Comparison of ENCODE assay signal across 27 cellular contexts in genomic region chr16:4836727-4837126, GRCh38. TPM values are rescaled to one million over a fixed set of nuclear protein-coding genes. Genes with fewer than 3 reads are reported as not detected.
DNase-seq lines count a peak whose midpoint lies in the region; ATAC-seq and TF ChIP-seq lines count a peak whose summit lies in the region.
"Had no signal": no experiment of that assay in that cellular context is flagged by ENCODE, and none has a peak within 500 bp of the region (broad histone marks: within the 10 kb centered on the region; RNA-seq: fewer than 3 reads in every experiment).

No MANE protein-coding gene starts in this region.

- TF ChIP-seq CTCF in VCaP (conservative IDR thresholded peaks at IDR 0.05), result no peak

- H3K27ac Mint-ChIP-seq in central memory CD8-positive, alpha-beta T cell (ENCODE audit: low read depth), result peak overlapping the region; percentile 2
- peak overlapping the region; percentile 63 for H3K27ac Mint-ChIP-seq in stimulated activated effector memory CD8-positive, alpha-beta T cell treated with anti-CD3 and anti-CD28 coated beads, Interleukin-12 subunit alpha, Interleukin-12 subunit beta, amount 100 ng/mL, for 72 hours

- DNase-seq in Right ventricle myocardium superior (no peak), Right ventricle myocardium inferior (ENCODE audit: missing footprints) (no peak), posterior vena cava (ENCODE audit: low spot score) (no peak)
- DNase-seq in central memory CD8-positive, alpha-beta T cell (ENCODE audit: low spot score in 2 of 2), result no peak
- no peak for DNase-seq in stimulated activated effector memory CD8-positive, alpha-beta T cell treated with anti-CD3 and anti-CD28 coated beads, Interleukin-12 subunit alpha, Interleukin-12 subunit beta, amount 100 ng/mL, for 72 hours (ENCODE audit: low spot score in 2 of 2)
- DNase-seq: C1 segment of cervical spinal cord; CD4-positive, alpha-beta memory T cell; DMS 273 treated with DMSO at 0.1 percent for 48 hours; DMS79 treated with DMSO at 0.1 percent for 48 hours; GF-D8; HCEC 1CT; NCI-H1048; NCI-H1417; NCI-H1694; NCI-H2081; NCI-H2171; NCI-H226; NCI-H510A; NCI-H69; SIG-M5 had no signal

- no peak overlapping the region for H3K4me3 Mint-ChIP-seq in central memory CD8-positive, alpha-beta T cell
- no peak overlapping the region for H3K4me3 Mint-ChIP-seq in stimulated activated effector memory CD8-positive, alpha-beta T cell treated with anti-CD3 and anti-CD28 coated beads, Interleukin-12 subunit alpha, Interleukin-12 subunit beta, amount 100 ng/mL, for 72 hours

- ATAC-seq in Right ventricle myocardium superior (ENCODE audit: poor library complexity) (peak; percentile 17), Right ventricle myocardium inferior (no peak), HG03025 (IDR thresholded peaks at IDR 0.05; ENCODE audit: low FRiP score, unreplicated experiment) (no peak)
- ATAC-seq in central memory CD8-positive, alpha-beta T cell (replicated peaks; ENCODE audit: extremely low read depth, poor library complexity, severe bottlenecking), result no peak
- no peak for ATAC-seq in stimulated activated effector memory CD8-positive, alpha-beta T cell treated with anti-CD3 and anti-CD28 coated beads, Interleukin-12 subunit alpha, Interleukin-12 subunit beta, amount 100 ng/mL, for 72 hours
- ATAC-seq: A549 had no signal

- H3K9me3 Mint-ChIP-seq in central memory CD8-positive, alpha-beta T cell, result no peaks in the 10 kb centered on the region
- no peaks in the 10 kb centered on the region for H3K9me3 Mint-ChIP-seq in stimulated activated effector memory CD8-positive, alpha-beta T cell treated with anti-CD3 and anti-CD28 coated beads, Interleukin-12 subunit alpha, Interleukin-12 subunit beta, amount 100 ng/mL, for 72 hours
- H3K9me3 Mint-ChIP-seq: CD4-positive, alpha-beta memory T cell had no signal

- peak overlapping the region; percentile 22 for H3K27ac ChIP-seq in VCaP
- H3K27ac ChIP-seq: A549, RWPE1, SK-N-MC had no signal

- intact Hi-C loops in Right ventricle myocardium superior (cut with DNase I), result no loop called here
- intact Hi-C loops in Right ventricle myocardium inferior (cut with DNase I), result no loop called here
- intact Hi-C loops in posterior vena cava (cut with DNase I), result no loop called here

- no peaks in the 10 kb centered on the region for H3K27me3 Mint-ChIP-seq in central memory CD8-positive, alpha-beta T cell
- H3K27me3 Mint-ChIP-seq: CD4-positive, alpha-beta memory T cell had no signal

- peaks cover 9% of the 10 kb centered on the region for H3K4me1 Mint-ChIP-seq in central memory CD8-positive, alpha-beta T cell
- peaks cover 20% of the 10 kb centered on the region for H3K4me1 Mint-ChIP-seq in stimulated activated effector memory CD8-positive, alpha-beta T cell treated with anti-CD3 and anti-CD28 coated beads, Interleukin-12 subunit alpha, Interleukin-12 subunit beta, amount 100 ng/mL, for 72 hours

- H3K36me3 Mint-ChIP-seq in central memory CD8-positive, alpha-beta T cell (ENCODE audit: insufficient read depth), result peaks cover 50% of the 10 kb centered on the region
- peaks cover 100% of the 10 kb centered on the region for H3K36me3 Mint-ChIP-seq in stimulated activated effector memory CD8-positive, alpha-beta T cell treated with anti-CD3 and anti-CD28 coated beads, Interleukin-12 subunit alpha, Interleukin-12 subunit beta, amount 100 ng/mL, for 72 hours

RNA-seq across cellular contexts. Expression of gene GLYR1, which starts 10.4 kb away (rescaled TPM):
- total RNA-seq in Right ventricle myocardium superior (93.3 TPM), Right ventricle myocardium inferior (88.8 TPM), posterior vena cava (10 to 100 TPM; 72.2 to 72.3 TPM)

RNA-seq across cellular contexts. Expression of gene UBN1, which starts 10.6 kb away (rescaled TPM):
- total RNA-seq in Right ventricle myocardium superior (42.1 TPM), Right ventricle myocardium inferior (45.2 TPM), posterior vena cava (10 to 100 TPM; 25.5 to 27.7 TPM)

RNA-seq across cellular contexts. Expression of gene ROGDI, which starts 34.3 kb away (rescaled TPM):
- total RNA-seq in Right ventricle myocardium superior (110 TPM), Right ventricle myocardium inferior (102 TPM), posterior vena cava (10 to 100 TPM; 12.9 to 23.5 TPM)

RNA-seq across cellular contexts. Expression of gene SMIM22, which starts 41.6 kb away (rescaled TPM):
- total RNA-seq in Right ventricle myocardium superior (not detected), Right ventricle myocardium inferior (not detected), posterior vena cava (not detected)
- total RNA-seq: CD4-positive, alpha-beta memory T cell; H1 had no signal

RNA-seq across cellular contexts. Expression of gene SEPTIN12, which starts 48.6 kb away (rescaled TPM):
- total RNA-seq in Right ventricle myocardium superior (not detected), Right ventricle myocardium inferior (not detected), posterior vena cava (not detected)
- total RNA-seq: CD4-positive, alpha-beta memory T cell; H1; HT-29 had no signal
